Comparison of ENCODE assay signal across 18 cellular contexts in the genomic region with DNA sequence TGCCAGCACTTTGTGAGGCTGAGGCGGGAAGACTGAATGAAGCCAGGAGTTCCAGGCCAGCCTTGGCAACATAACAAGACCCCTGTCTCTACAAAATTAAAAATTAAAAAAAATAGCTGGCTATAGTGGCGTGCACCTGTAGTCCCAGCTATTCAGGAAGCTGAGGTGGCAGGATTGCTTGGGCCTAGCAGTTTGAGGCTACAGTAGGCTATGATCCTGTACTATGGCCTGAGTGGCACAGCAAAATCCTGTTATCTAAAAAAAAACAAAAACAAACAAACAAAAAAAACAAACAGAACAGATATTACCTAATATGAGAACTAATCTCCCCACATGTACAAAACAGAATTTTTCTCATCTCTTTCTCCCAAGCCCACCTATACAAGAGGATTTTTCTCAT.
"Had no signal": no experiment of that assay in that cellular context is flagged by ENCODE, and none has a peak within 500 bp of the region (broad histone marks: within the 10 kb centered on the region; RNA-seq: fewer than 3 reads in every experiment).

No MANE protein-coding gene starts in this region.

- H3K4me3 ChIP-seq: tibial nerve, vagina had no signal

- H3K36me3 ChIP-seq: vagina had no signal

- DNase-seq: activated CD4-positive, alpha-beta T cell treated with anti-CD3 and anti-CD28 coated beads for 48 hours; activated CD8-positive, alpha-beta memory T cell treated with anti-CD3 and anti-CD28 coated beads, Interleukin-2, amount 50 U/mL, for 48 hours; activated naive CD4-positive, alpha-beta T cell treated with anti-CD3 and anti-CD28 coated beads, Interleukin-2, amount 50 U/mL, for 16 hours; amygdala; cortex of kidney; effector CD4-positive, alpha-beta T cell; foreskin keratinocyte; glutamatergic neuron; hypothalamus; kidney; left ventricle myocardium superior; mesenchymal stem cell; posterior cingulate gyrus; retina; stimulated activated naive B cell treated with anti-CD40 and anti-IgM and Interleukin-4, amounts not matched to agents 10 μg/mL and 1 μg/mL and 100 μg/mL, for 72 hours had no signal

- H3K9me3 ChIP-seq: tibial nerve, vagina had no signal

- H3K27ac ChIP-seq: foreskin keratinocyte, tibial nerve, vagina had no signal

- ATAC-seq: foreskin keratinocyte; natural killer cell treated with Interleukin-12 subunit alpha and Interleukin-12 subunit beta and Interleukin-15 and Interleukin-18, amount 100 ng/mL, for 72 hours; stimulated activated naive B cell treated with anti-CD40 and anti-IgM and Interleukin-4, amounts not matched to agents 10 μg/mL and 1 μg/mL and 100 μg/mL, for 72 hours had no signal

- H3K27me3 ChIP-seq: foreskin keratinocyte, tibial nerve, vagina had no signal

- H3K4me1 ChIP-seq: vagina had no signal
